In the genomic region with DNA sequence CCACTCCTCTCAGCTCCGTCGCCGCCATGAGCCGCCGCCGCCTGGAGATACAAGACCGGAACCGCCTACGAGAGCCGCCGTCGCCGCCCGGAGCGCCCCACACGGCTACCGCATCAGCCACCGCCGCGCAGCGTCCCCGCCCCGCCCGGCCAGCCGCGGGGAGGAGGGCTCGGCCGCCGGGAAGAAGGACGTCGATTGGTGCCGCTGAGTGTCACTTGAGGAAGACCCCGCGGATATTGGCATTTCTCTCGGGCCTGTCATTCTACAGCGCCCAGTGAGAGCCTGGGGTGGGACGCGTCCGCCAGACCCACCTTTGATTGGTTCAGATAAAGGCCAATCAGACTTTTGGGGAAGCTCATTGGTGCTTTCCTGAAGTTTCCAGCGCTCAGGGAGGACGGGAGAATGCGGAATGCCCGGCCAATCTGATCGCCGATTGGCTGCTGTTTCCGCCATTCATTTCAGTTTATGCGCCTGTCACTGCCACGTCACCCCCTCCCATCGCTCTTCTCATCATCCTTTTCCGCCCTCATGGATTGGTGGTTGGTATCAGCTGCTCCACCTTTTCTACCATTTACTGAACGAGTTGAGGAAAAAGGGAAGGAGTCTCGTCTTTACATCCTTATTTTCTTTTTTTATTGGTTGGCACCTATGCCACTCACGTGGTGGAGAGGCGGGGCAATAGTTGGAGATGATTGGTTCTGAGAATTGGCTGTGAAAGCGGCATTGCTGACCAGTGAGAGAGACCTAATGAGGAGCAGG, we compare ENCODE assay signal across 8 cellular contexts. TPM values are rescaled to one million over a fixed set of nuclear protein-coding genes. Genes with fewer than 3 reads are reported as not detected.
DNase-seq lines count a peak whose midpoint lies in the region; ATAC-seq and TF ChIP-seq lines count a peak whose summit lies in the region.

OSBP (minus strand) TSS at position 138 of the 759 bp plus-strand sequence; CDS start at position 28, 110 bp downstream.

- ATAC-seq in activated T-helper 17 cell treated with anti-CD3 and anti-CD28 coated beads, Interleukin-2, amount 50 U/mL, for 72 hours (replicated peaks), result peak; percentile 88
- ATAC-seq in naive B cell (ENCODE audit: low read depth in 2 of 2), result peak; percentile 75 to 79
- ATAC-seq in stimulated activated memory B cell treated with anti-CD40 and anti-IgM and Interleukin-4, amounts not matched to agents 10 μg/mL and 1 μg/mL and 100 μg/mL, for 72 hours, result peak; percentile 96

- TF ChIP-seq CTCF in LNCaP clone FGC (IDR thresholded peaks at IDR 0.05; ENCODE audit: control insufficient read depth, extremely low read depth, insufficient read depth), result no peak
- no peak for TF ChIP-seq CTCF in RWPE1 (conservative IDR thresholded peaks at IDR 0.05; ENCODE audit: low read depth)

- CTCF ChIA-PET in RWPE1 (lab: Yijun Ruan, JAX), result no interaction called here

- H3K27ac Mint-ChIP-seq in activated T-helper 17 cell treated with anti-CD3 and anti-CD28 coated beads, Interleukin-2, amount 50 U/mL, for 72 hours, result peak within 1 kb of the TSS; percentile 96
- H3K27ac Mint-ChIP-seq in naive B cell, result peak within 1 kb of the TSS; percentile 92 to 100 (median 98)
- peak within 1 kb of the TSS; percentile 76 for H3K27ac Mint-ChIP-seq in stimulated activated memory B cell treated with anti-CD40 and anti-IgM and Interleukin-4, amounts not matched to agents 10 μg/mL and 1 μg/mL and 100 μg/mL, for 72 hours

- peak within 1 kb of the TSS; percentile 99 for H3K4me3 Mint-ChIP-seq in activated T-helper 17 cell treated with anti-CD3 and anti-CD28 coated beads, Interleukin-2, amount 50 U/mL, for 72 hours
- peak within 1 kb of the TSS; percentile 83 to 97 (median 94) for H3K4me3 Mint-ChIP-seq in naive B cell
- peak within 1 kb of the TSS; percentile 94 for H3K4me3 Mint-ChIP-seq in stimulated activated memory B cell treated with anti-CD40 and anti-IgM and Interleukin-4, amounts not matched to agents 10 μg/mL and 1 μg/mL and 100 μg/mL, for 72 hours

- POLR2A ChIA-PET in RWPE1 (lab: Yijun Ruan, JAX; ENCODE audit: low non-redundant PET), result no interaction called here

- peaks cover 46% of the 10 kb centered on the region for H3K36me3 Mint-ChIP-seq in activated T-helper 17 cell treated with anti-CD3 and anti-CD28 coated beads, Interleukin-2, amount 50 U/mL, for 72 hours (ENCODE audit: low read depth)
- H3K36me3 Mint-ChIP-seq in naive B cell, result no peaks in the 10 kb centered on the region
- H3K36me3 Mint-ChIP-seq in stimulated activated memory B cell treated with anti-CD40 and anti-IgM and Interleukin-4, amounts not matched to agents 10 μg/mL and 1 μg/mL and 100 μg/mL, for 72 hours, result peaks cover 14% of the 10 kb centered on the region

- peak within 1 kb of the TSS; percentile 89 for H3K27ac ChIP-seq in RWPE1

- DNase-seq in EH (ENCODE audit: low read depth) (peak; percentile 100), GOT3 (lab: John Stamatoyannopoulos, UW) (peak; percentile 99), LNCaP clone FGC (ENCODE audit: low read depth) (peak; percentile 100), RWPE1 (ENCODE audit: low spot score) (peak; percentile 100), fibroblast of gingiva (ENCODE audit: low read depth) (peak; percentile 100), naive B cell (peak; percentile 99)

- H3K4me1 Mint-ChIP-seq in activated T-helper 17 cell treated with anti-CD3 and anti-CD28 coated beads, Interleukin-2, amount 50 U/mL, for 72 hours, result peaks cover 31% of the 10 kb centered on the region
- peaks cover 28 to 46% (median 29%) of the 10 kb centered on the region in 3 donors for H3K4me1 Mint-ChIP-seq in naive B cell
- H3K4me1 Mint-ChIP-seq in stimulated activated memory B cell treated with anti-CD40 and anti-IgM and Interleukin-4, amounts not matched to agents 10 μg/mL and 1 μg/mL and 100 μg/mL, for 72 hours, result peaks cover 37% of the 10 kb centered on the region

- no peaks in the 10 kb centered on the region for H3K27me3 Mint-ChIP-seq in activated T-helper 17 cell treated with anti-CD3 and anti-CD28 coated beads, Interleukin-2, amount 50 U/mL, for 72 hours
- no peaks in the 10 kb centered on the region for H3K27me3 Mint-ChIP-seq in naive B cell
- H3K27me3 Mint-ChIP-seq in stimulated activated memory B cell treated with anti-CD40 and anti-IgM and Interleukin-4, amounts not matched to agents 10 μg/mL and 1 μg/mL and 100 μg/mL, for 72 hours, result no peaks in the 10 kb centered on the region

- peak within 1 kb of the TSS; percentile 86 for H3K4me3 ChIP-seq in LNCaP clone FGC (ENCODE audit: low read depth, low read length)

- H3K9me3 Mint-ChIP-seq in activated T-helper 17 cell treated with anti-CD3 and anti-CD28 coated beads, Interleukin-2, amount 50 U/mL, for 72 hours, result no peaks in the 10 kb centered on the region
- no peaks in the 10 kb centered on the region for H3K9me3 Mint-ChIP-seq in naive B cell
- H3K9me3 Mint-ChIP-seq in stimulated activated memory B cell treated with anti-CD40 and anti-IgM and Interleukin-4, amounts not matched to agents 10 μg/mL and 1 μg/mL and 100 μg/mL, for 72 hours, result no peaks in the 10 kb centered on the region

RNA-seq across cellular contexts. Expression of gene OSBP, which starts in this region (rescaled TPM):
- 10 to 100 TPM; 31.0 to 33.0 TPM for total RNA-seq in activated T-helper 17 cell treated with anti-CD3 and anti-CD28 coated beads, Interleukin-2, amount 50 U/mL, for 72 hours
- 10 to 100 TPM; 20.4 to 34.4 (median 27.5) TPM for polyA plus RNA-seq in naive B cell (ENCODE audit: low read depth in 6 of 6)

Comparison
In these comparisons a context has a peak if more than half of its experiments do, and no peak if none do; other contexts are left out.
1. Peak in every context shown above with its lines: DNase-seq, ATAC-seq, H3K4me3 ChIP-seq and H3K27ac ChIP-seq.